8 cellular contexts compared by ENCODE assay signal in genomic region chr2:112053917-112054846, GRCh38. TPM values are rescaled to one million over a fixed set of nuclear protein-coding genes. Genes with fewer than 3 reads are reported as not detected.
DNase-seq lines count a peak whose midpoint lies in the region; ATAC-seq and TF ChIP-seq lines count a peak whose summit lies in the region.

No MANE protein-coding gene starts in this region.

- POLR2A ChIA-PET in activated CD4-positive, alpha-beta T cell treated with anti-CD3 and anti-CD28 coated beads for 36 hours (lab: Charles Lee): interaction anchor here (0.9 to 1.7 kb wide), 5 partner anchors 9 to 199 kb away, joined by 3 to 5 read pairs (median 4); partner anchors contain the start of gene ANAPC1

- ATAC-seq in HG03439 (IDR thresholded peaks at IDR 0.05; ENCODE audit: unreplicated experiment) (peak; percentile 60), left colon (peak; percentile 66)
- peak; percentile 73 for ATAC-seq in activated CD4-positive, alpha-beta T cell treated with anti-CD3 and anti-CD28 coated beads for 36 hours

- CTCF ChIA-PET in activated CD4-positive, alpha-beta T cell treated with anti-CD3 and anti-CD28 coated beads for 36 hours (lab: Charles Lee): interaction anchor here (0.6 to 1.1 kb wide), 4 partner anchors 12 to 489 kb away, joined by 3 to 6 read pairs (median 4); no protein-coding TSS in a partner anchor

- H3K4me3 Mint-ChIP-seq in activated CD4-positive, alpha-beta T cell treated with anti-CD3 and anti-CD28 coated beads for 36 hours: peak overlapping the region; percentile 97

- no peaks in the 10 kb centered on the region for H3K27me3 Mint-ChIP-seq in activated CD4-positive, alpha-beta T cell treated with anti-CD3 and anti-CD28 coated beads for 36 hours

- H3K4me3 ChIP-seq in choroid plexus epithelial cell (ENCODE audit: low read depth, low read length): peak overlapping the region; percentile 88

- peaks cover 34% of the 10 kb centered on the region for H3K4me1 Mint-ChIP-seq in activated CD4-positive, alpha-beta T cell treated with anti-CD3 and anti-CD28 coated beads for 36 hours

- peak overlapping the region; percentile 99 for H3K27ac Mint-ChIP-seq in activated CD4-positive, alpha-beta T cell treated with anti-CD3 and anti-CD28 coated beads for 36 hours

- H3K36me3 Mint-ChIP-seq in activated CD4-positive, alpha-beta T cell treated with anti-CD3 and anti-CD28 coated beads for 36 hours (ENCODE audit: low read depth): peaks cover 11% of the 10 kb centered on the region

- no peak for TF ChIP-seq CTCF in choroid plexus epithelial cell (conservative IDR thresholded peaks at IDR 0.05; ENCODE audit: low read depth, low read length)

- H3K9me3 Mint-ChIP-seq in activated CD4-positive, alpha-beta T cell treated with anti-CD3 and anti-CD28 coated beads for 36 hours (ENCODE audit: low read depth): no peaks in the 10 kb centered on the region

- peak; percentile 82 to 90 for DNase-seq in AML-193 (lab: John Stamatoyannopoulos, UW)
- peak; percentile 80 for DNase-seq in GM19238 (ENCODE audit: insufficient read length, low spot score)
- peak; percentile 96 for DNase-seq in NCI-H510A treated with DMSO at 0.1 percent for 48 hours (lab: John Stamatoyannopoulos, UW)
- peak; percentile 99 for DNase-seq in activated CD4-positive, alpha-beta T cell treated with anti-CD3 and anti-CD28 coated beads for 36 hours
- DNase-seq in choroid plexus epithelial cell (ENCODE audit: low read depth): peak; percentile 98
- peak; percentile 98 to 100 for DNase-seq in left colon
- peak; percentile 95 to 97 (median 96) for DNase-seq in stimulated activated CD4-positive, alpha-beta T cell treated with anti-CD3 and anti-CD28 coated beads, Interleukin-1b, Interleukin-23, amount 100 ng/mL, for 24 hours (ENCODE audit: low read depth in 4 of 4, low spot score in 1 of 4)

- intact Hi-C loops in activated CD4-positive, alpha-beta T cell treated with anti-CD3 and anti-CD28 coated beads for 36 hours (cut with DNase I, micrococcal nuclease): loop anchor here (1.0 to 10.0 kb wide), 10 partner anchors 21 to 1841 kb away; partner anchors contain the start of genes ANAPC1 (in 2 of the 2), ZC3H6 (in 2 of the 2), ACTR3 (in 1 of the 2) and BCL2L11 (in 1 of the 2)
- intact Hi-C loops in left colon (cut with DNase I, micrococcal nuclease): no loop called here

RNA-seq across cellular contexts. Expression of gene TMEM87B, which starts 0.9 kb away (rescaled TPM):
- total RNA-seq in activated CD4-positive, alpha-beta T cell treated with anti-CD3 and anti-CD28 coated beads for 36 hours: 10 to 100 TPM; 14.5 to 17.6 TPM
- 10 to 100 TPM; 72.6 to 81.3 TPM for total RNA-seq in left colon

Comparison
In these comparisons a context has a peak if more than half of its experiments do, and no peak if none do; other contexts are left out.
1. Peak in every context shown above with its lines: DNase-seq, ATAC-seq and H3K4me3 ChIP-seq.
2. intact Hi-C loops: an anchor here in activated CD4-positive, alpha-beta T cell treated with anti-CD3 and anti-CD28 coated beads for 36 hours (1.0 to 10.0 kb wide); none called in left colon.